Comparison of ENCODE assay signal across 1 cellular context in genomic region chr12:57886590-57887363, GRCh38.
TF ChIP-seq lines count a peak whose summit lies in the region.

No MANE protein-coding gene starts in this region.

TF ChIP-seq in IMR-90, 13 proteins besides CTCF, POLR2A, EP300 and RAD21 (continued from another document):
- no peak for TF ChIP-seq USF2 (IDR thresholded peaks at IDR 0.05; ENCODE audit: low read depth, low read length)
- no peak for TF ChIP-seq NFE2L2 (IDR thresholded peaks at IDR 0.05; ENCODE audit: low read depth, low read length)
- no peak for TF ChIP-seq MAZ (IDR thresholded peaks at IDR 0.05; ENCODE audit: borderline replicate concordance, low read depth, low read length)
- TF ChIP-seq RFX5 (IDR thresholded peaks at IDR 0.05; ENCODE audit: low read depth, low read length): no peak
- no peak for TF ChIP-seq CHD1 (IDR thresholded peaks at IDR 0.05; ENCODE audit: low read depth, low read length)
- no peak for TF ChIP-seq BHLHE40 (IDR thresholded peaks at IDR 0.05; ENCODE audit: low read depth, low read length)
